Comparison of ENCODE assay signal across 8 cellular contexts in genomic region chr11:65575568-65576231, GRCh38. TPM values are rescaled to one million over a fixed set of nuclear protein-coding genes. Genes with fewer than 3 reads are reported as not detected.
DNase-seq lines count a peak whose midpoint lies in the region; ATAC-seq and TF ChIP-seq lines count a peak whose summit lies in the region.

Gene EHBP1L1, plus strand, starts transcription at chr11:65576053. Its CDS starts 250 bp downstream, at chr11:65576303.

- peak within 1 kb of the TSS; percentile 71 for H3K4ac ChIP-seq in trophoblast cell (ENCODE audit: low read depth, low read length)

- TF ChIP-seq EP300 in gastroesophageal sphincter (IDR thresholded peaks at IDR 0.05): no peak

- peak; percentile 35 to 40 for TF ChIP-seq POLR2A in gastroesophageal sphincter (IDR thresholded peaks at IDR 0.05)

- H3K9me3 ChIP-seq in gastroesophageal sphincter (no peaks in the 10 kb centered on the region), trophoblast cell (ENCODE audit: insufficient read depth, low read depth, low read length) (no peaks in the 10 kb centered on the region)

- H2BK12ac ChIP-seq in trophoblast cell (ENCODE audit: low read length): peak within 1 kb of the TSS; percentile 44

- ATAC-seq in HG02642 (IDR thresholded peaks at IDR 0.05; ENCODE audit: poor library complexity, unreplicated experiment) (peak; percentile 26), gastroesophageal sphincter (peak; percentile 39)

- H4K8ac ChIP-seq in trophoblast cell (ENCODE audit: low read depth, low read length): peak within 1 kb of the TSS; percentile 79

- no peaks in the 10 kb centered on the region for H3K27me3 ChIP-seq in gastroesophageal sphincter
- H3K27me3 ChIP-seq in trophoblast cell (ENCODE audit: insufficient read depth, low read length): no peaks in the 10 kb centered on the region

- peak in 1 of 4 experiments; percentile 3 for TF ChIP-seq CTCF in gastroesophageal sphincter (IDR thresholded peaks at IDR 0.05)

- H3K79me1 ChIP-seq in trophoblast cell (ENCODE audit: low read length): peaks cover 16% of the 10 kb centered on the region

- H3K27ac ChIP-seq in gastroesophageal sphincter (peak within 1 kb of the TSS; percentile 96 to 99 (median 98)), trophoblast cell (ENCODE audit: low read depth, low read length) (no peak within 1 kb of the TSS), urinary bladder (ENCODE audit: low read depth) (peak within 1 kb of the TSS; percentile 87)

- H3K14ac ChIP-seq in trophoblast cell (ENCODE audit: low read length): peak within 1 kb of the TSS; percentile 90

- peak within 1 kb of the TSS; percentile 14 for H3K9ac ChIP-seq in trophoblast cell (ENCODE audit: low read length)

- H3K36me3 ChIP-seq in gastroesophageal sphincter (peaks cover 0 to 27% of the 10 kb centered on the region in 2 donors), trophoblast cell (ENCODE audit: control insufficient read depth in 1 of 2, insufficient read depth in 2 of 2, low read length in 2 of 2) (peaks cover 21 to 24% of the 10 kb centered on the region in 2 experiments), urinary bladder (ENCODE audit: insufficient read depth) (no peaks in the 10 kb centered on the region)

- DNase-seq in COR-L47 (lab: John Stamatoyannopoulos, UW): peak; percentile 33
- DNase-seq in SIG-M5 (lab: John Stamatoyannopoulos, UW): peak; percentile 22
- peak; percentile 72 for DNase-seq in activated gamma-delta T cell (lab: John Stamatoyannopoulos, UW)
- peak in 1 of 2 donors; percentile 53 for DNase-seq in trophoblast cell
- DNase-seq in kidney glomerular epithelial cell (lab: John Stamatoyannopoulos, UW): no peak

- peak within 1 kb of the TSS; percentile 78 to 96 for H3K4me3 ChIP-seq in gastroesophageal sphincter
- H3K4me3 ChIP-seq in trophoblast cell (ENCODE audit: low read depth, low read length): peak within 1 kb of the TSS; percentile 72
- peak within 1 kb of the TSS; percentile 84 for H3K4me3 ChIP-seq in urinary bladder (ENCODE audit: low read depth, low read length)

- H3K4me2 ChIP-seq in trophoblast cell (ENCODE audit: low read length): peak within 1 kb of the TSS; percentile 71

- H4K12ac ChIP-seq in trophoblast cell (ENCODE audit: low read depth, low read length): peak within 1 kb of the TSS; percentile 91

- H3K4me1 ChIP-seq in gastroesophageal sphincter (peaks cover 8 to 95% (median 52%) of the 10 kb centered on the region in 3 donors), trophoblast cell (ENCODE audit: control insufficient read depth in 1 of 2, insufficient read depth in 2 of 2, low read length in 2 of 2) (peaks cover 37 to 40% of the 10 kb centered on the region in 2 experiments), urinary bladder (ENCODE audit: insufficient read depth) (no peaks in the 10 kb centered on the region)

- peaks cover 10% of the 10 kb centered on the region for H3K79me2 ChIP-seq in trophoblast cell (ENCODE audit: control insufficient read depth, insufficient read depth, low read length, poor library complexity)

- peak within 1 kb of the TSS; percentile 56 for H2AFZ ChIP-seq in trophoblast cell (ENCODE audit: insufficient read depth, low read length, poor library complexity)

- peak within 1 kb of the TSS; percentile 58 for H2BK120ac ChIP-seq in trophoblast cell (ENCODE audit: insufficient read depth, low read length, poor library complexity)

- peak within 1 kb of the TSS; percentile 2 for H2BK5ac ChIP-seq in trophoblast cell (ENCODE audit: low read depth, low read length, poor library complexity)

- H2AK5ac ChIP-seq in trophoblast cell (ENCODE audit: low read length): peak within 1 kb of the TSS; percentile 71

- H4K91ac ChIP-seq in trophoblast cell (ENCODE audit: low read depth, low read length): peak within 1 kb of the TSS; percentile 77

- H3K18ac ChIP-seq in trophoblast cell (ENCODE audit: low read length): peak within 1 kb of the TSS; percentile 78

- 0% methylated on average over 1 of the region's 69 CpGs; no CpG with 5 or more reads in 1 of the 2 donors for WGBS in gastroesophageal sphincter (ENCODE audit: low coverage in 1 of 2), 2 donors
- no CpG with 5 or more reads among the region's 69 CpGs for WGBS in trophoblast cell (ENCODE audit: extremely low coverage, insufficient coverage, insufficient read length)
- under 1% methylated on average over 69 of the region's 69 CpGs for WGBS in urinary bladder

- no peak within 1 kb of the TSS for H3K23ac ChIP-seq in trophoblast cell (ENCODE audit: low read length)

RNA-seq across cellular contexts. Expression of gene EHBP1L1, which starts in this region (rescaled TPM):
- total RNA-seq in gastroesophageal sphincter (100 to 1,000 TPM; 172 to 329 (median 202) TPM), urinary bladder (45.9 TPM)
- 12.5 and 13.2 TPM in 2 replicates for polyA plus RNA-seq in trophoblast cell (2013)
- polyA plus RNA-seq in urinary bladder: 178 TPM
